19 cellular contexts compared by ENCODE assay signal in the genomic region with DNA sequence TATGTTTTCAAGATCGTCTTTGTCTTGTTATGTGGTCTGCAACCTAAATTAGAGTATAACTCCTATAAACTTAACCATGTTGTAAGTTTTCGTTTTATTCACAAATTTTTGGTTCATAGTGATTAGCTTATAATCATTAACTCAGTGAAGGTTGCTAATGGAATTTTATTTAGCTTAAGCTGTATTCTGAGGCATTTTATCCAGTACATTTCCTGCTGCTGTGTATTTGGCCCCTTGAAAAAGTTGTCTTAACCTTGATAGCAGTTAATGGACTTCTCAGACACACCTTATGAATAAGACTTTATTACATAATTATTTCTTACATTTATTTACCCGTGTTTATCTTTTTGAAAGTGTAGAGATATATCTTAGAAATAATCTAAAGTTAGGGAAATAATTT. TPM values are rescaled to one million over a fixed set of nuclear protein-coding genes. Genes with fewer than 3 reads are reported as not detected.
DNase-seq lines count a peak whose midpoint lies in the region; ATAC-seq, FAIRE-seq and TF ChIP-seq lines count a peak whose summit lies in the region.
"Had no signal": no experiment of that assay in that cellular context is flagged by ENCODE, and none has a peak within 500 bp of the region (broad histone marks: within the 10 kb centered on the region; RNA-seq: fewer than 3 reads in every experiment).

No MANE protein-coding gene starts in this region.

- no peak overlapping the region for H3K18ac ChIP-seq in mesendoderm (ENCODE audit: low read length)

- H3K27ac ChIP-seq in HUES6 (ENCODE audit: low read depth, low read length) (0 out of 2 replicates have a peak overlapping the region, but pooled peaks have one; percentile 27), body of pancreas (peak overlapping the region in 1 of 4 donors; percentile 32), mesendoderm (ENCODE audit: low read depth, low read length) (no peak overlapping the region)
- H3K27ac ChIP-seq: SJSA1 had no signal

- WGBS in body of pancreas, 2 donors: 39 to 48% methylated on average over 3 of the region's 3 CpGs
- no CpG with 5 or more reads among the region's 3 CpGs for WGBS in mesendoderm (ENCODE audit: extremely low coverage, insufficient coverage, low lambda C conversion rate)

- H3K9me3 ChIP-seq in HUES6 (ENCODE audit: control insufficient read depth, insufficient read depth, low read depth, low read length) (no peaks in the 10 kb centered on the region), body of pancreas (no peaks in the 10 kb centered on the region)
- H3K9me3 ChIP-seq: SJSA1 had no signal

- H3K27me3 Mint-ChIP-seq in neural crest cell (ENCODE audit: low read depth) (no peaks in the 10 kb centered on the region), glutamatergic neuron (ENCODE audit: unreplicated experiment) (peaks cover 2% of the 10 kb centered on the region)
- H3K27me3 Mint-ChIP-seq: CD8-positive, alpha-beta memory T cell had no signal

- H3K4me1 Mint-ChIP-seq in neural crest cell (peaks cover 10% of the 10 kb centered on the region), glutamatergic neuron (ENCODE audit: low read depth, unreplicated experiment) (peaks cover 18% of the 10 kb centered on the region)

- peak overlapping the region; percentile 78 for H3K27ac Mint-ChIP-seq in neural crest cell (ENCODE audit: unreplicated experiment)
- H3K27ac Mint-ChIP-seq in glutamatergic neuron (ENCODE audit: unreplicated experiment): no peak overlapping the region

- no peak for TF ChIP-seq POLR2A in GM12892 (IDR thresholded peaks at IDR 0.05; ENCODE audit: low read depth, low read length)
- TF ChIP-seq POLR2A in body of pancreas (IDR thresholded peaks at IDR 0.05): no peak

- H3K27me3 ChIP-seq in HUES6 (ENCODE audit: control insufficient read depth, insufficient read depth, low read length) (no peaks in the 10 kb centered on the region), body of pancreas (no peaks in the 10 kb centered on the region), mesendoderm (ENCODE audit: insufficient read depth, low read length, poor library complexity) (no peaks in the 10 kb centered on the region)
- H3K27me3 ChIP-seq: SJSA1 had no signal

- H3K36me3 ChIP-seq in HUES6 (ENCODE audit: control insufficient read depth, insufficient read depth, low read length): peaks cover 59% of the 10 kb centered on the region
- peaks cover 0 to 11% of the 10 kb centered on the region in 2 donors for H3K36me3 ChIP-seq in body of pancreas (replicated peaks in 1 of 2; ENCODE audit: insufficient read depth in 1 of 2, low read depth in 2 of 2)
- no peaks in the 10 kb centered on the region for H3K36me3 ChIP-seq in mesendoderm (ENCODE audit: control insufficient read depth, insufficient read depth, low read length)

- peaks cover 6% of the 10 kb centered on the region for H3K79me1 ChIP-seq in mesendoderm (ENCODE audit: low read length)

- H4K8ac ChIP-seq in mesendoderm (ENCODE audit: low read depth, low read length): no peak overlapping the region

- peaks cover 19% of the 10 kb centered on the region for H3K79me2 ChIP-seq in mesendoderm (ENCODE audit: control insufficient read depth, insufficient read depth, low read length)

- H3K4me1 ChIP-seq in HUES6 (ENCODE audit: control insufficient read depth, insufficient read depth, low read length) (peaks cover 5% of the 10 kb centered on the region), body of pancreas (peaks cover 49% of the 10 kb centered on the region), mesendoderm (ENCODE audit: control insufficient read depth, low read depth, low read length) (no peaks in the 10 kb centered on the region)
- H3K4me1 ChIP-seq: SJSA1 had no signal

- H4K5ac ChIP-seq in mesendoderm (ENCODE audit: low read length): no peak overlapping the region

- H3K4me3 Mint-ChIP-seq in neural crest cell (no peak overlapping the region), glutamatergic neuron (ENCODE audit: unreplicated experiment) (no peak overlapping the region)
- H3K4me3 Mint-ChIP-seq: CD8-positive, alpha-beta memory T cell had no signal

- no peak overlapping the region for H3K23ac ChIP-seq in mesendoderm (ENCODE audit: low read length)

- H3K9me3 Mint-ChIP-seq in neural crest cell: no peaks in the 10 kb centered on the region
- peaks cover 2% of the 10 kb centered on the region for H3K9me3 Mint-ChIP-seq in glutamatergic neuron (ENCODE audit: unreplicated experiment)
- H3K9me3 Mint-ChIP-seq: CD8-positive, alpha-beta memory T cell had no signal

- no peak for TF ChIP-seq CTCF in body of pancreas (IDR thresholded peaks at IDR 0.05)
- no peak for TF ChIP-seq CTCF in neural crest cell (conservative IDR thresholded peaks at IDR 0.05)
- TF ChIP-seq CTCF in glutamatergic neuron (IDR thresholded peaks at IDR 0.05; ENCODE audit: partially characterized antibody, unreplicated experiment): no peak

- no peak overlapping the region for H2BK5ac ChIP-seq in mesendoderm (ENCODE audit: low read length)

- intact Hi-C loops in body of pancreas (cut with DNase I): no loop called here

- no peak overlapping the region for H3K56ac ChIP-seq in mesendoderm (ENCODE audit: low read length)

- no peak overlapping the region for H2BK120ac ChIP-seq in mesendoderm (ENCODE audit: low read depth, low read length)

- peak; percentile 15 for ATAC-seq in body of pancreas
- ATAC-seq: PC-3 had no signal

- peak; percentile 65 for FAIRE-seq in GM12892 (lab: Jason Lieb, UNC)

- H2BK15ac ChIP-seq in mesendoderm (replicated peaks; ENCODE audit: low read depth): no peak overlapping the region

- no peak overlapping the region for H3K4me2 ChIP-seq in mesendoderm (ENCODE audit: low read length)

- DNase-seq in GM12892 (ENCODE audit: insufficient read length): no peak
- no peak for DNase-seq in body of pancreas
- DNase-seq in neural crest cell (ENCODE audit: low read depth, low spot score): no peak
- DNase-seq in mesendoderm: no peak
- DNase-seq in glutamatergic neuron: no peak
- DNase-seq in NCI-H1436 (lab: John Stamatoyannopoulos, UW): no peak
- DNase-seq in GOT3 (lab: John Stamatoyannopoulos, UW): no peak
- DNase-seq: ACHN; C1 segment of cervical spinal cord; CD8-positive, alpha-beta memory T cell; H7; NCI-H1048; NCI-H1436 treated with DMSO at 0.1 percent for 48 hours; NCI-H2029; NCI-H526; PC-3 had no signal

- no peak overlapping the region for H3K4ac ChIP-seq in mesendoderm (ENCODE audit: low read depth, low read length)

- no peak overlapping the region for H2AK5ac ChIP-seq in mesendoderm (ENCODE audit: low read length)

- H3K4me3 ChIP-seq in HUES6 (ENCODE audit: low read depth, low read length) (no peak overlapping the region), body of pancreas (no peak overlapping the region), mesendoderm (ENCODE audit: low read length) (no peak overlapping the region)
- H3K4me3 ChIP-seq: SJSA1 had no signal

- H3K36me3 Mint-ChIP-seq in neural crest cell (ENCODE audit: low read depth): peaks cover 12% of the 10 kb centered on the region
- H3K36me3 Mint-ChIP-seq in glutamatergic neuron (ENCODE audit: unreplicated experiment): no peaks in the 10 kb centered on the region

- H3K9ac ChIP-seq in HUES6 (ENCODE audit: low read length) (no peak overlapping the region), mesendoderm (ENCODE audit: low read length) (no peak overlapping the region)

RNA-seq across cellular contexts. Expression of a gene that starts 20.5 kb away (rescaled TPM):
- 149 TPM for polyA plus RNA-seq in GM12892 (2012; ENCODE audit: missing spikeins)
- total RNA-seq in body of pancreas (100 to 1,000 TPM in 1 of 2 donors, 10 to 100 TPM in 1; 58.7 to 113 TPM), neural crest cell (125 and 126 TPM in 2 replicates), glutamatergic neuron (ENCODE audit: unreplicated experiment) (187 TPM)
- polyA plus RNA-seq in mesendoderm (2013, experiment 1 of 2): 128 TPM
- 129 TPM for polyA plus RNA-seq in mesendoderm (2013, experiment 2 of 2)

RNA-seq across cellular contexts. Expression of a gene that starts 48.5 kb away (rescaled TPM):
- polyA plus RNA-seq in GM12892 (2012; ENCODE audit: missing spikeins): not detected
- not detected for total RNA-seq in body of pancreas
- not detected in 2 replicates for total RNA-seq in neural crest cell
- 0.11 TPM for polyA plus RNA-seq in mesendoderm (2013, experiment 1 of 2)
- polyA plus RNA-seq in mesendoderm (2013, experiment 2 of 2): 0.32 TPM
- total RNA-seq in glutamatergic neuron (ENCODE audit: unreplicated experiment): not detected
- total RNA-seq: CD8-positive, alpha-beta memory T cell; H7; HT-29 had no signal
- polyA plus RNA-seq: CD8-positive, alpha-beta memory T cell had no signal
